In genomic region chr11:73139476-73140198, GRCh38 we compare ENCODE assay signal across 9 cellular contexts. TPM values are rescaled to one million over a fixed set of nuclear protein-coding genes. Genes with fewer than 3 reads are reported as not detected.
DNase-seq lines count a peak whose midpoint lies in the region; TF ChIP-seq lines count a peak whose summit lies in the region.
"Had no signal": no experiment of that assay in that cellular context is flagged by ENCODE, and none has a peak within 500 bp of the region (broad histone marks: within the 10 kb centered on the region; RNA-seq: fewer than 3 reads in every experiment).

No MANE protein-coding gene starts in this region.

- H3K4me3 ChIP-seq in AG04450 (ENCODE audit: low read depth, low read length) (peak overlapping the region; percentile 92), brain microvascular endothelial cell (ENCODE audit: low read depth, low read length) (peak overlapping the region; percentile 92), muscle layer of duodenum (ENCODE audit: low read depth in 1 of 2, low read length in 2 of 2) (peak overlapping the region in 1 of 2 donors; percentile 77), colonic mucosa (no peak overlapping the region)

- TF ChIP-seq CTCF in AG04450 (IDR thresholded peaks at IDR 0.05; ENCODE audit: low read depth, low read length) = no peak
- TF ChIP-seq CTCF in HFFc6 (IDR thresholded peaks at IDR 0.05) = no peak
- no peak for TF ChIP-seq CTCF in brain microvascular endothelial cell (IDR thresholded peaks at IDR 0.05; ENCODE audit: low read depth, low read length, missing control alignments)
- TF ChIP-seq CTCF in GM13976 (IDR thresholded peaks at IDR 0.05; ENCODE audit: borderline replicate concordance, control extremely low read depth, extremely low read depth, insufficient read depth, missing control alignments) = no peak
- no peak for TF ChIP-seq CTCF in colonic mucosa (IDR thresholded peaks at IDR 0.05)

- H3K27ac Mint-ChIP-seq in HFFc6 = peak overlapping the region; percentile 77

- H3K9ac ChIP-seq in colonic mucosa (ENCODE audit: low read depth in 2 of 2, low read length in 2 of 2) = no peak overlapping the region

- DNase-seq in AG04450 (ENCODE audit: low read depth, low spot score) (no peak), HFFc6 (peak; percentile 33), brain microvascular endothelial cell (no peak), NCI-H128 (lab: John Stamatoyannopoulos, UW; ENCODE audit: unreplicated experiment) (no peak), NCI-H2107 (lab: John Stamatoyannopoulos, UW) (no peak), GM13976 (ENCODE audit: low spot score) (no peak), colonic mucosa (no peak)
- DNase-seq: activated effector memory CD4-positive, alpha-beta T cell treated with anti-CD3 and anti-CD28 coated beads, Interleukin-2, amount 50 U/mL, for 16 hours had no signal

- peaks cover 3% of the 10 kb centered on the region for H3K27me3 Mint-ChIP-seq in HFFc6 (ENCODE audit: insufficient read depth)

- no peaks in the 10 kb centered on the region for H3K36me3 ChIP-seq in brain microvascular endothelial cell (replicated peaks)
- no peaks in the 10 kb centered on the region for H3K36me3 ChIP-seq in muscle layer of duodenum (ENCODE audit: control insufficient read depth in 1 of 2, insufficient read depth in 2 of 2, low read length in 2 of 2)
- no peaks in the 10 kb centered on the region for H3K36me3 ChIP-seq in colonic mucosa

- peaks cover 46% of the 10 kb centered on the region for H3K4me1 Mint-ChIP-seq in HFFc6 (ENCODE audit: low read depth)

- intact Hi-C loops in colonic mucosa (cut with DNase I) = no loop called here

- H3K27ac ChIP-seq in AG04450 (ENCODE audit: low read depth, low read length) (no peak overlapping the region), brain microvascular endothelial cell (peak overlapping the region; percentile 32), muscle layer of duodenum (ENCODE audit: low read length) (peak overlapping the region; percentile 81), colonic mucosa (no peak overlapping the region)

- peaks cover 45% of the 10 kb centered on the region for H3K36me3 Mint-ChIP-seq in HFFc6 (ENCODE audit: low read depth)

- H3K9me3 ChIP-seq in AG04450 (ENCODE audit: control insufficient read depth, insufficient read depth, low read length) (no peaks in the 10 kb centered on the region; the same call in 1 of the 2 replicates), muscle layer of duodenum (ENCODE audit: control insufficient read depth in 1 of 2, low read length in 2 of 2) (no peaks in the 10 kb centered on the region), colonic mucosa (no peaks in the 10 kb centered on the region)

- no peaks in the 10 kb centered on the region for H3K9me3 Mint-ChIP-seq in HFFc6

- CTCF ChIA-PET in AG04450 (lab: Charles Lee) = no interaction called here

- H3K4me3 Mint-ChIP-seq in HFFc6 = peak overlapping the region; percentile 96

- peaks cover 8 to 23% of the 10 kb centered on the region in 2 donors for H3K4me1 ChIP-seq in muscle layer of duodenum (ENCODE audit: control insufficient read depth in 1 of 2, insufficient read depth in 2 of 2, low read length in 2 of 2)
- H3K4me1 ChIP-seq in colonic mucosa = peaks cover 5% of the 10 kb centered on the region

- no peaks in the 10 kb centered on the region for H3K27me3 ChIP-seq in AG04450 (ENCODE audit: control insufficient read depth, insufficient read depth, low read length)
- H3K27me3 ChIP-seq in brain microvascular endothelial cell (replicated peaks) = no peaks in the 10 kb centered on the region
- no peaks in the 10 kb centered on the region for H3K27me3 ChIP-seq in muscle layer of duodenum (ENCODE audit: low read depth, low read length)
- no peaks in the 10 kb centered on the region for H3K27me3 ChIP-seq in colonic mucosa

- in situ Hi-C loops in brain microvascular endothelial cell (cut with HindIII; ENCODE audit: low pct_ligation_motif_present, low sequenced_read_pairs) (no loop called here), GM13976 (cut with MboI; ENCODE audit: low sequenced_read_pairs, unreplicated experiment) (no loop called here)

- POLR2A ChIA-PET in AG04450 (lab: Yijun Ruan, JAX) = no interaction called here

RNA-seq across cellular contexts. Expression of gene FCHSD2, which starts 2.5 kb away (rescaled TPM):
- 21.2 and 24.7 TPM in 2 replicates for polyA plus RNA-seq in AG04450 (2011; rRNA removed)
- 18.0 and 18.3 TPM in 2 replicates for polyA minus RNA-seq in AG04450 (2011; rRNA and poly(A)+ RNA removed)
- 10 to 100 TPM; 58.9 to 68.2 (median 65.0) TPM for total RNA-seq in HFFc6 (2021; fragmentation: NEBNext Ultra II Directional; extraction: Animal tissue kit (Norgen Biotek cat#: 25700))
- total RNA-seq in colonic mucosa = 10 to 100 TPM; 12.1 to 20.9 TPM

Comparison
In these comparisons a context has a peak if more than half of its experiments do, and no peak if none do; other contexts are left out.
1. H3K27ac ChIP-seq: peak in brain microvascular endothelial cell (single experiment) and muscle layer of duodenum (single experiment); none in AG04450 (single experiment) and colonic mucosa (single experiment).